Comparison of ENCODE assay signal across 1 cellular context in the genomic region with DNA sequence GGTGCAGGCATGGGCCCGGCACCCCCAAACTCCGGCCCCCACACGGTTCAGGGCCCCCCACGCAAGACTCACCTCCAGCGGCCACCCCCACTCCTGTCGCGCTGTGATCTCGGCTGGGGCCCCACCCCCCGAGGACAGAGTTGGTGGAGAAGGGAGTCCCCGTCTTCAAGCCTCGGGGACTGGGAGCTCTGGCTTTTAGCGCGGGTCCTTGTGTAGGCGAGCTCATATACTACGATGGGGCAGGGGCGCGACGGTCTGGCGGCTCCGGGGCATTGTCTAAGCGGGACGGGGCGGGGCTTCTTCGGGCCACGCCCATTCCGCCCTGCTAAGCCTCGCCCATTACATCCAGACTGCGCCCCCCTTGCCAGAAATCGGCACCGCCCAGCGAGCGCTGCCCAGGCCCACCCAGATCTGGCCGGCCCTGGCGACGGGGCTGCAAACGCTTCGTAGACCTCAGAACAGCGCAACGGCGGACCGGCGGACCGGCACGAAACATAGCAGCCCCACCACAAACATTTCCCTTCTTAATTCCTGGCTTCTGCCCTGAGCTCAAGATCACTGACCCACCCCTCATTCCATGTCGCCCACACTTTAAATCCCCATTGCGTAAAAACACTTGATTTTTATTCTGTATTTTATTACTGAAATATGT.
TF ChIP-seq lines count a peak whose summit lies in the region.

No MANE protein-coding gene starts in this region.

TF ChIP-seq in K562, 482 proteins besides CTCF, POLR2A, EP300 and RAD21 (continues in another document):
- TF ChIP-seq NCOA2 (IDR thresholded peaks at IDR 0.05; ENCODE audit: partially characterized antibody in 2 of 2) (no peak), ZNF766 (CRISPR knock-in tag; conservative IDR thresholded peaks at IDR 0.05) (no peak), FOXK2 (conservative IDR thresholded peaks at IDR 0.05 in 1 of 2, IDR thresholded peaks at IDR 0.05 in 1 of 2; ENCODE audit: low read depth in 2 of 2) (no peak), PTRF (tag; IDR thresholded peaks at IDR 0.05) (no peak), RBM22 (IDR thresholded peaks at IDR 0.05; ENCODE audit: low read depth, low read length, poor library complexity, severe bottlenecking) (peak; percentile 99), CHD2 (IDR thresholded peaks at IDR 0.05; ENCODE audit: low read depth, low read length) (peak; percentile 16; the same call in 1 of the 2 replicates), NR2C2 (CRISPR knock-in tag; IDR thresholded peaks at IDR 0.05) (0 out of 2 replicates have a peak, but pooled peaks have one; percentile 6), NR2C2 (tag; IDR thresholded peaks at IDR 0.05) (no peak), SMAD3 (CRISPR knock-in tag; conservative IDR thresholded peaks at IDR 0.05) (peak; percentile 97), HMG20A (CRISPR knock-in tag; conservative IDR thresholded peaks at IDR 0.05) (peak; percentile 94), KLF1 (tag; IDR thresholded peaks at IDR 0.05) (no peak), ZNF324 (CRISPR knock-in tag; IDR thresholded peaks at IDR 0.05) (peak; percentile 88), KDM2B (CRISPR knock-in tag; IDR thresholded peaks at IDR 0.05) (0 out of 2 replicates have a peak, but pooled peaks have one; percentile 72), MYC (IDR thresholded peaks at IDR 0.05; ENCODE audit: low read depth, low read length) (peak; percentile 62), MYC (CRISPR knock-in tag; IDR thresholded peaks at IDR 0.05; ENCODE audit: borderline replicate concordance, low read depth) (peak; percentile 100), ZBTB17 (CRISPR knock-in tag; IDR thresholded peaks at IDR 0.05) (peak; percentile 95), FUS (optimal IDR thresholded peaks at IDR 0.05; ENCODE audit: low read depth, low read length) (peak; percentile 67), RBM17 (IDR thresholded peaks at IDR 0.05; ENCODE audit: borderline replicate concordance, low read depth, low read length) (no peak), ZNF133 (CRISPR knock-in tag; IDR thresholded peaks at IDR 0.05) (peak; percentile 61; the same call in 1 of the 2 replicates), HNRNPLL (IDR thresholded peaks at IDR 0.05; ENCODE audit: low read depth, low read length, poor library complexity, severe bottlenecking) (peak; percentile 29), NFATC3 (IDR thresholded peaks at IDR 0.05) (peak; percentile 68), CREB1 (IDR thresholded peaks at IDR 0.05) (peak; percentile 47), CREB1 (CRISPR knock-in tag; IDR thresholded peaks at IDR 0.05) (no peak), ZNF12 (CRISPR knock-in tag; IDR thresholded peaks at IDR 0.05) (no peak; the same call in 1 of the 2 replicates), ZSCAN29 (IDR thresholded peaks at IDR 0.05) (peak; percentile 86; the same call in 1 of the 2 replicates), ELF4 (CRISPR knock-in tag; IDR thresholded peaks at IDR 0.05) (peak; percentile 99), YY1 (IDR thresholded peaks at IDR 0.05; ENCODE audit: borderline replicate concordance in 1 of 3, control insufficient read depth in 1 of 3, extremely low read depth in 1 of 3, insufficient read depth in 3 of 3, insufficient read length in 1 of 3, insufficient replicate concordance in 2 of 3, low read depth in 1 of 3, low read length in 2 of 3) (peak in 2 of 3 experiments; percentile 66 to 75), NFIX (CRISPR knock-in tag; IDR thresholded peaks at IDR 0.05; ENCODE audit: low read depth) (0 out of 2 replicates have a peak, but pooled peaks have one; percentile 15), GABPB2 (CRISPR knock-in tag; conservative IDR thresholded peaks at IDR 0.05) (peak; percentile 90), NFRKB (IDR thresholded peaks at IDR 0.05; ENCODE audit: low read depth) (no peak), ZNF347 (CRISPR knock-in tag; IDR thresholded peaks at IDR 0.05; ENCODE audit: low read depth) (peak; percentile 96), HIVEP1 (CRISPR knock-in tag; IDR thresholded peaks at IDR 0.05) (peak; percentile 88), ARID2 (IDR thresholded peaks at IDR 0.05) (peak; percentile 53; the same call in 1 of the 2 replicates), SETDB1 (IDR thresholded peaks at IDR 0.05; ENCODE audit: low read length) (peak; percentile 68), ZNF23 (CRISPR knock-in tag; IDR thresholded peaks at IDR 0.05) (peak; percentile 93), KAT7 (CRISPR knock-in tag; IDR thresholded peaks at IDR 0.05; ENCODE audit: borderline replicate concordance) (no peak), ZKSCAN1 (IDR thresholded peaks at IDR 0.05; ENCODE audit: low read depth, low read length) (peak; percentile 46; the same call in 1 of the 2 replicates), LARP7 (IDR thresholded peaks at IDR 0.05) (peak; percentile 63; the same call in 1 of the 2 replicates), ELF2 (CRISPR knock-in tag; IDR thresholded peaks at IDR 0.05) (peak; percentile 98)
- TF ChIP-seq, protein P1, sequence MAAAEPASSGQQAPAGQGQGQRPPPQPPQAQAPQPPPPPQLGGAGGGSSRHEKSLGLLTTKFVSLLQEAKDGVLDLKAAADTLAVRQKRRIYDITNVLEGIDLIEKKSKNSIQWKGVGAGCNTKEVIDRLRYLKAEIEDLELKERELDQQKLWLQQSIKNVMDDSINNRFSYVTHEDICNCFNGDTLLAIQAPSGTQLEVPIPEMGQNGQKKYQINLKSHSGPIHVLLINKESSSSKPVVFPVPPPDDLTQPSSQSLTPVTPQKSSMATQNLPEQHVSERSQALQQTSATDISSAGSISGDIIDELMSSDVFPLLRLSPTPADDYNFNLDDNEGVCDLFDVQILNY (CRISPR knock-in tag; IDR thresholded peaks at IDR 0.05), result no peak; the same call in none of the 2 replicates
- TF ChIP-seq, protein P2, sequence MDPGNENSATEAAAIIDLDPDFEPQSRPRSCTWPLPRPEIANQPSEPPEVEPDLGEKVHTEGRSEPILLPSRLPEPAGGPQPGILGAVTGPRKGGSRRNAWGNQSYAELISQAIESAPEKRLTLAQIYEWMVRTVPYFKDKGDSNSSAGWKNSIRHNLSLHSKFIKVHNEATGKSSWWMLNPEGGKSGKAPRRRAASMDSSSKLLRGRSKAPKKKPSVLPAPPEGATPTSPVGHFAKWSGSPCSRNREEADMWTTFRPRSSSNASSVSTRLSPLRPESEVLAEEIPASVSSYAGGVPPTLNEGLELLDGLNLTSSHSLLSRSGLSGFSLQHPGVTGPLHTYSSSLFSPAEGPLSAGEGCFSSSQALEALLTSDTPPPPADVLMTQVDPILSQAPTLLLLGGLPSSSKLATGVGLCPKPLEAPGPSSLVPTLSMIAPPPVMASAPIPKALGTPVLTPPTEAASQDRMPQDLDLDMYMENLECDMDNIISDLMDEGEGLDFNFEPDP (CRISPR knock-in tag; IDR thresholded peaks at IDR 0.05), result peak; percentile 98
- TF ChIP-seq, protein P3, sequence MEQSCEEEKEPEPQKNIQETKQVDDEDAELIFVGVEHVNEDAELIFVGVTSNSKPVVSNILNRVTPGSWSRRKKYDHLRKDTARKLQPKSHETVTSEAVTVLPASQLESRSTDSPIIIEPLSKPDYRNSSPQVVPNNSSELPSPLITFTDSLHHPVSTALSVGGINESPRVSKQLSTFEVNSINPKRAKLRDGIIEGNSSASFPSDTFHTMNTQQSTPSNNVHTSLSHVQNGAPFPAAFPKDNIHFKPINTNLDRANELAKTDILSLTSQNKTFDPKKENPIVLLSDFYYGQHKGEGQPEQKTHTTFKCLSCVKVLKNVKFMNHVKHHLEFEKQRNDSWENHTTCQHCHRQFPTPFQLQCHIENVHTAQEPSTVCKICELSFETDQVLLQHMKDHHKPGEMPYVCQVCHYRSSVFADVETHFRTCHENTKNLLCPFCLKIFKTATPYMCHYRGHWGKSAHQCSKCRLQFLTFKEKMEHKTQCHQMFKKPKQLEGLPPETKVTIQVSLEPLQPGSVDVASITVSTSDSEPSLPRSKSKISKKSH (CRISPR knock-in tag; IDR thresholded peaks at IDR 0.05), result peak; percentile 99
- TF ChIP-seq, protein P4, sequence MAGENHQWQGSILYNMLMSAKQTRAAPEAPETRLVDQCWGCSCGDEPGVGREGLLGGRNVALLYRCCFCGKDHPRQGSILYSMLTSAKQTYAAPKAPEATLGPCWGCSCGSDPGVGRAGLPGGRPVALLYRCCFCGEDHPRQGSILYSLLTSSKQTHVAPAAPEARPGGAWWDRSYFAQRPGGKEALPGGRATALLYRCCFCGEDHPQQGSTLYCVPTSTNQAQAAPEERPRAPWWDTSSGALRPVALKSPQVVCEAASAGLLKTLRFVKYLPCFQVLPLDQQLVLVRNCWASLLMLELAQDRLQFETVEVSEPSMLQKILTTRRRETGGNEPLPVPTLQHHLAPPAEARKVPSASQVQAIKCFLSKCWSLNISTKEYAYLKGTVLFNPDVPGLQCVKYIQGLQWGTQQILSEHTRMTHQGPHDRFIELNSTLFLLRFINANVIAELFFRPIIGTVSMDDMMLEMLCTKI (IDR thresholded peaks at IDR 0.05; ENCODE audit: partially characterized antibody), result no peak
- TF ChIP-seq, protein P5, sequence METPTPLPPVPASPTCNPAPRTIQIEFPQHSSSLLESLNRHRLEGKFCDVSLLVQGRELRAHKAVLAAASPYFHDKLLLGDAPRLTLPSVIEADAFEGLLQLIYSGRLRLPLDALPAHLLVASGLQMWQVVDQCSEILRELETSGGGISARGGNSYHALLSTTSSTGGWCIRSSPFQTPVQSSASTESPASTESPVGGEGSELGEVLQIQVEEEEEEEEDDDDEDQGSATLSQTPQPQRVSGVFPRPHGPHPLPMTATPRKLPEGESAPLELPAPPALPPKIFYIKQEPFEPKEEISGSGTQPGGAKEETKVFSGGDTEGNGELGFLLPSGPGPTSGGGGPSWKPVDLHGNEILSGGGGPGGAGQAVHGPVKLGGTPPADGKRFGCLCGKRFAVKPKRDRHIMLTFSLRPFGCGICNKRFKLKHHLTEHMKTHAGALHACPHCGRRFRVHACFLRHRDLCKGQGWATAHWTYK (CRISPR knock-in tag; IDR thresholded peaks at IDR 0.05), result peak; percentile 99
- TF ChIP-seq, protein P6, sequence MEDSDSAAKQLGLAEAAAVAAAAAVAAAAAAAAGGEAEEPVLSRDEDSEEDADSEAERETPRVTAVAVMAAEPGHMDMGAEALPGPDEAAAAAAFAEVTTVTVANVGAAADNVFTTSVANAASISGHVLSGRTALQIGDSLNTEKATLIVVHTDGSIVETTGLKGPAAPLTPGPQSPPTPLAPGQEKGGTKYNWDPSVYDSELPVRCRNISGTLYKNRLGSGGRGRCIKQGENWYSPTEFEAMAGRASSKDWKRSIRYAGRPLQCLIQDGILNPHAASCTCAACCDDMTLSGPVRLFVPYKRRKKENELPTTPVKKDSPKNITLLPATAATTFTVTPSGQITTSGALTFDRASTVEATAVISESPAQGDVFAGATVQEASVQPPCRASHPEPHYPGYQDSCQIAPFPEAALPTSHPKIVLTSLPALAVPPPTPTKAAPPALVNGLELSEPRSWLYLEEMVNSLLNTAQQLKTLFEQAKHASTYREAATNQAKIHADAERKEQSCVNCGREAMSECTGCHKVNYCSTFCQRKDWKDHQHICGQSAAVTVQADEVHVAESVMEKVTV (CRISPR knock-in tag; IDR thresholded peaks at IDR 0.05), result peak; percentile 96
- TF ChIP-seq, protein P7, sequence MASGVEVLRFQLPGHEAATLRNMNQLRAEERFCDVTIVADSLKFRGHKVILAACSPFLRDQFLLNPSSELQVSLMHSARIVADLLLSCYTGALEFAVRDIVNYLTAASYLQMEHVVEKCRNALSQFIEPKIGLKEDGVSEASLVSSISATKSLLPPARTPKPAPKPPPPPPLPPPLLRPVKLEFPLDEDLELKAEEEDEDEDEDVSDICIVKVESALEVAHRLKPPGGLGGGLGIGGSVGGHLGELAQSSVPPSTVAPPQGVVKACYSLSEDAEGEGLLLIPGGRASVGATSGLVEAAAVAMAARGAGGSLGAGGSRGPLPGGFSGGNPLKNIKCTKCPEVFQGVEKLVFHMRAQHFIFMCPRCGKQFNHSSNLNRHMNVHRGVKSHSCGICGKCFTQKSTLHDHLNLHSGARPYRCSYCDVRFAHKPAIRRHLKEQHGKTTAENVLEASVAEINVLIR (CRISPR knock-in tag; IDR thresholded peaks at IDR 0.05), result peak; percentile 68
- TF ChIP-seq, protein P8, sequence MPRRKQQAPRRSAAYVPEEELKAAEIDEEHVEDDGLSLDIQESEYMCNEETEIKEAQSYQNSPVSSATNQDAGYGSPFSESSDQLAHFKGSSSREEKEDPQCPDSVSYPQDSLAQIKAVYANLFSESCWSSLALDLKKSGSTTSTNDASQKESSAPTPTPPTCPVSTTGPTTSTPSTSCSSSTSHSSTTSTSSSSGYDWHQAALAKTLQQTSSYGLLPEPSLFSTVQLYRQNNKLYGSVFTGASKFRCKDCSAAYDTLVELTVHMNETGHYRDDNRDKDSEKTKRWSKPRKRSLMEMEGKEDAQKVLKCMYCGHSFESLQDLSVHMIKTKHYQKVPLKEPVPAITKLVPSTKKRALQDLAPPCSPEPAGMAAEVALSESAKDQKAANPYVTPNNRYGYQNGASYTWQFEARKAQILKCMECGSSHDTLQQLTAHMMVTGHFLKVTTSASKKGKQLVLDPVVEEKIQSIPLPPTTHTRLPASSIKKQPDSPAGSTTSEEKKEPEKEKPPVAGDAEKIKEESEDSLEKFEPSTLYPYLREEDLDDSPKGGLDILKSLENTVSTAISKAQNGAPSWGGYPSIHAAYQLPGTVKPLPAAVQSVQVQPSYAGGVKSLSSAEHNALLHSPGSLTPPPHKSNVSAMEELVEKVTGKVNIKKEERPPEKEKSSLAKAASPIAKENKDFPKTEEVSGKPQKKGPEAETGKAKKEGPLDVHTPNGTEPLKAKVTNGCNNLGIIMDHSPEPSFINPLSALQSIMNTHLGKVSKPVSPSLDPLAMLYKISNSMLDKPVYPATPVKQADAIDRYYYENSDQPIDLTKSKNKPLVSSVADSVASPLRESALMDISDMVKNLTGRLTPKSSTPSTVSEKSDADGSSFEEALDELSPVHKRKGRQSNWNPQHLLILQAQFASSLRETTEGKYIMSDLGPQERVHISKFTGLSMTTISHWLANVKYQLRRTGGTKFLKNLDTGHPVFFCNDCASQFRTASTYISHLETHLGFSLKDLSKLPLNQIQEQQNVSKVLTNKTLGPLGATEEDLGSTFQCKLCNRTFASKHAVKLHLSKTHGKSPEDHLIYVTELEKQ (CRISPR knock-in tag; IDR thresholded peaks at IDR 0.05), result peak; percentile 20; the same call in 1 of the 2 replicates
- TF ChIP-seq, protein P9, sequence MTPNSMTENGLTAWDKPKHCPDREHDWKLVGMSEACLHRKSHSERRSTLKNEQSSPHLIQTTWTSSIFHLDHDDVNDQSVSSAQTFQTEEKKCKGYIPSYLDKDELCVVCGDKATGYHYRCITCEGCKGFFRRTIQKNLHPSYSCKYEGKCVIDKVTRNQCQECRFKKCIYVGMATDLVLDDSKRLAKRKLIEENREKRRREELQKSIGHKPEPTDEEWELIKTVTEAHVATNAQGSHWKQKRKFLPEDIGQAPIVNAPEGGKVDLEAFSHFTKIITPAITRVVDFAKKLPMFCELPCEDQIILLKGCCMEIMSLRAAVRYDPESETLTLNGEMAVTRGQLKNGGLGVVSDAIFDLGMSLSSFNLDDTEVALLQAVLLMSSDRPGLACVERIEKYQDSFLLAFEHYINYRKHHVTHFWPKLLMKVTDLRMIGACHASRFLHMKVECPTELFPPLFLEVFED (CRISPR knock-in tag; conservative IDR thresholded peaks at IDR 0.05), result peak; percentile 99
- TF ChIP-seq, protein P10, sequence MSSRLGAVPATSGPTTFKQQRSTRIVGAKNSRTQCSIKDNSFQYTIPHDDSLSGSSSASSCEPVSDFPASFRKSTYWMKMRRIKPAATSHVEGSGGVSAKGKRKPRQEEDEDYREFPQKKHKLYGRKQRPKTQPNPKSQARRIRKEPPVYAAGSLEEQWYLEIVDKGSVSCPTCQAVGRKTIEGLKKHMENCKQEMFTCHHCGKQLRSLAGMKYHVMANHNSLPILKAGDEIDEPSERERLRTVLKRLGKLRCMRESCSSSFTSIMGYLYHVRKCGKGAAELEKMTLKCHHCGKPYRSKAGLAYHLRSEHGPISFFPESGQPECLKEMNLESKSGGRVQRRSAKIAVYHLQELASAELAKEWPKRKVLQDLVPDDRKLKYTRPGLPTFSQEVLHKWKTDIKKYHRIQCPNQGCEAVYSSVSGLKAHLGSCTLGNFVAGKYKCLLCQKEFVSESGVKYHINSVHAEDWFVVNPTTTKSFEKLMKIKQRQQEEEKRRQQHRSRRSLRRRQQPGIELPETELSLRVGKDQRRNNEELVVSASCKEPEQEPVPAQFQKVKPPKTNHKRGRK (tag; IDR thresholded peaks at IDR 0.05), result no peak
